Comparison of ENCODE assay signal across 15 cellular contexts in the genomic region with DNA sequence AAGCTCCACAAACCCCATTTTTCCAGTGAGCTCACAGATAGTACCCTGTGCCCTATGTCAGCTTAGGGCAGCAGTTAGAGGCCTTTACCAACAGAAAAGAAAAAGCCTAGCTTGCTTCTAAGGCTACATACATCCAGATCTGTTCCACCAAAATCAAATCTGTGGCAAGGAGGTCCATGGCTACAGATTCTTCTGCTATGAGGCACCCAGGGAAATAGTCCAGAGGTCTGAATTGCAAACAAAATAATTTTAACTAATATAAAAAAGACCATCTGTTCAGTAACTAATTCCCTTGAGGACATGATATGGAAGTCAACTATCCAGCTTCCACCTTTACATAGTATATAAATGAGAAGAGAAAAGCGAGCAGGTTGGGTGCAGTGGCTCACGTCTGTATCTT.
A peak's percentile ranks its signal among the peaks of the same experiment; 100 is the strongest.
DNase-seq lines count a peak whose midpoint lies in the region; ATAC-seq, FAIRE-seq and TF ChIP-seq lines count a peak whose summit lies in the region.
"Had no signal": no experiment of that assay in that cellular context is flagged by ENCODE, and none has a peak within 500 bp of the region (broad histone marks: within the 10 kb centered on the region; RNA-seq: fewer than 3 reads in every experiment).

No MANE protein-coding gene starts in this region.

- H2AK5ac ChIP-seq in mesendoderm (ENCODE audit: low read length) = no peak overlapping the region

- H3K4me3 ChIP-seq in heart left ventricle (no peak overlapping the region), astrocyte (ENCODE audit: insufficient read depth, low read depth, low read length) (no peak overlapping the region), mesendoderm (ENCODE audit: low read length) (no peak overlapping the region), vagina (no peak overlapping the region), GM23338 (no peak overlapping the region), prostate gland (no peak overlapping the region)

- H3K4me1 ChIP-seq in heart left ventricle (peaks cover 0 to 65% (median 31%) of the 10 kb centered on the region in 12 donors), astrocyte (ENCODE audit: insufficient read depth, low read length) (peaks cover 44% of the 10 kb centered on the region), mesendoderm (ENCODE audit: control insufficient read depth, low read depth, low read length) (peaks cover 23% of the 10 kb centered on the region), vagina (peaks cover 53% of the 10 kb centered on the region), GM23338 (ENCODE audit: insufficient read depth) (peaks cover 51% of the 10 kb centered on the region), prostate gland (replicated peaks) (peaks cover 3% of the 10 kb centered on the region)

- H3K4me1 Mint-ChIP-seq in astrocyte (ENCODE audit: low read depth, unreplicated experiment) = peaks cover 75% of the 10 kb centered on the region
- H3K4me1 Mint-ChIP-seq in GM23338 = peaks cover 56% of the 10 kb centered on the region

- WGBS in heart left ventricle, 4 donors = 80 to 97% (median 93%) methylated on average over 2 of the region's 2 CpGs
- WGBS in mesendoderm (ENCODE audit: extremely low coverage, insufficient coverage, low lambda C conversion rate) = no CpG with 5 or more reads among the region's 2 CpGs
- 91% methylated on average over 2 of the region's 2 CpGs for WGBS in prostate gland

- no peak for ATAC-seq in heart left ventricle
- no peak for ATAC-seq in Right ventricle myocardium superior (ENCODE audit: poor library complexity)
- ATAC-seq in GM18909 (IDR thresholded peaks at IDR 0.05; ENCODE audit: poor library complexity, unreplicated experiment) = no peak
- ATAC-seq in GM23338 = no peak
- ATAC-seq: activated T-cell treated with anti-CD3 and anti-CD28 coated beads, Interleukin-2, amount 50 U/mL, for 4 hours had no signal

- peak overlapping the region; percentile 32 for H3K18ac ChIP-seq in mesendoderm (ENCODE audit: low read length)

- H3K4me2 ChIP-seq in astrocyte (ENCODE audit: low read length) (no peak overlapping the region), mesendoderm (ENCODE audit: low read length) (no peak overlapping the region), GM23338 (no peak overlapping the region)

- H3K4ac ChIP-seq in mesendoderm (ENCODE audit: low read depth, low read length) = no peak overlapping the region

- no peaks in the 10 kb centered on the region for H3F3A ChIP-seq in GM23338 (replicated peaks; ENCODE audit: low read depth)

- no peaks in the 10 kb centered on the region for H3K79me1 ChIP-seq in mesendoderm (ENCODE audit: low read length)

- no peaks in the 10 kb centered on the region for H3K27me3 ChIP-seq in heart left ventricle
- H3K27me3 ChIP-seq in astrocyte (ENCODE audit: insufficient read depth, low read length) = no peaks in the 10 kb centered on the region
- no peaks in the 10 kb centered on the region for H3K27me3 ChIP-seq in mesendoderm (ENCODE audit: insufficient read depth, low read length, poor library complexity)
- no peaks in the 10 kb centered on the region for H3K27me3 ChIP-seq in vagina
- no peaks in the 10 kb centered on the region for H3K27me3 ChIP-seq in GM23338 (ENCODE audit: insufficient read depth)
- H3K27me3 ChIP-seq in prostate gland (replicated peaks; ENCODE audit: insufficient read depth) = no peaks in the 10 kb centered on the region

- H3K56ac ChIP-seq in mesendoderm (ENCODE audit: low read length) = no peak overlapping the region

- H3K9me3 Mint-ChIP-seq in astrocyte (ENCODE audit: unreplicated experiment) (no peaks in the 10 kb centered on the region), GM23338 (no peaks in the 10 kb centered on the region)
- H3K9me3 Mint-ChIP-seq: activated T-cell treated with anti-CD3 and anti-CD28 coated beads, Interleukin-2, amount 50 U/mL, for 4 hours had no signal

- TF ChIP-seq CTCF in heart left ventricle (IDR thresholded peaks at IDR 0.05) (no peak), astrocyte (IDR thresholded peaks at IDR 0.05; ENCODE audit: insufficient read depth, low read depth, low read length) (no peak), vagina (IDR thresholded peaks at IDR 0.05) (no peak), GM23338 (conservative IDR thresholded peaks at IDR 0.05; ENCODE audit: low read depth in 2 of 2) (no peak), prostate gland (IDR thresholded peaks at IDR 0.05) (no peak)

- H3K9me2 ChIP-seq in GM23338 (ENCODE audit: insufficient read depth) = no peaks in the 10 kb centered on the region

- no peak for FAIRE-seq in astrocyte (lab: Jason Lieb, UNC)
- FAIRE-seq: G401.6 had no signal

- H4K8ac ChIP-seq in mesendoderm (ENCODE audit: low read depth, low read length) = no peak overlapping the region

- H4K5ac ChIP-seq in mesendoderm (ENCODE audit: low read length) = no peak overlapping the region

- intact Hi-C loops in heart left ventricle (cut with DNase I) = no loop called here
- intact Hi-C loops in Right ventricle myocardium superior (cut with DNase I) = no loop called here
- intact Hi-C loops in vagina (cut with DNase I) = no loop called here
- intact Hi-C loops in prostate gland (cut with DNase I) = loop anchor here (2.0 kb wide), 1 partner anchor 14 kb away; no protein-coding TSS in a partner anchor

- H3K9me3 ChIP-seq in heart left ventricle (no peaks in the 10 kb centered on the region), astrocyte (ENCODE audit: insufficient read depth, low read depth, low read length) (no peaks in the 10 kb centered on the region), vagina (no peaks in the 10 kb centered on the region), prostate gland (no peaks in the 10 kb centered on the region)

- H2AFZ ChIP-seq in astrocyte (ENCODE audit: low read depth, low read length) = no peak overlapping the region
- no peak overlapping the region for H2AFZ ChIP-seq in GM23338

- no peaks in the 10 kb centered on the region for H3K79me2 ChIP-seq in astrocyte (ENCODE audit: insufficient read depth, low read length)
- no peaks in the 10 kb centered on the region for H3K79me2 ChIP-seq in mesendoderm (ENCODE audit: control insufficient read depth, insufficient read depth, low read length)
- 0 out of 2 replicates have a peak, but pooled peaks cover 6% of the 10 kb centered on the region for H3K79me2 ChIP-seq in GM23338 (replicated peaks; ENCODE audit: insufficient read depth)

- no peak overlapping the region for H3K23ac ChIP-seq in mesendoderm (ENCODE audit: low read length)

- H3K36me3 Mint-ChIP-seq in astrocyte (ENCODE audit: low read depth, unreplicated experiment) (no peaks in the 10 kb centered on the region), GM23338 (ENCODE audit: low read depth) (no peaks in the 10 kb centered on the region)

- TF ChIP-seq POLR2A in heart left ventricle (IDR thresholded peaks at IDR 0.05) = no peak
- TF ChIP-seq POLR2A in vagina (IDR thresholded peaks at IDR 0.05) = no peak
- TF ChIP-seq POLR2A in prostate gland (IDR thresholded peaks at IDR 0.05) = no peak

- no peak for DNase-seq in heart left ventricle
- no peak for DNase-seq in Right ventricle myocardium superior
- DNase-seq in astrocyte (ENCODE audit: low read depth) = no peak
- no peak for DNase-seq in mesendoderm
- no peak for DNase-seq in vagina (ENCODE audit: extremely low spot score in 2 of 2)
- no peak for DNase-seq in GM23338 (ENCODE audit: low spot score)
- DNase-seq in prostate gland (ENCODE audit: low spot score) = no peak
- DNase-seq: activated CD4-positive, alpha-beta T cell treated with anti-CD3 and anti-CD28 coated beads for 48 hours; activated T-cell treated with anti-CD3 and anti-CD28 coated beads, Interleukin-2, amount 50 U/mL, for 4 hours; cortex of kidney; Kasumi-1; stimulated activated CD4-positive, alpha-beta T cell treated with anti-CD3 and anti-CD28 coated beads, Interleukin-4, amount 100 ng/mL, for 1 hour had no signal

- H3K9ac ChIP-seq in astrocyte (ENCODE audit: low read length) (no peak overlapping the region), mesendoderm (ENCODE audit: low read length) (no peak overlapping the region)
- H3K9ac ChIP-seq: parathyroid adenoma had no signal

- peak overlapping the region; percentile 86 for H3K27ac Mint-ChIP-seq in astrocyte (ENCODE audit: unreplicated experiment)
- H3K27ac Mint-ChIP-seq in GM23338 = no peak overlapping the region

- H2BK15ac ChIP-seq in mesendoderm (replicated peaks; ENCODE audit: low read depth) = no peak overlapping the region

- H3K27me3 Mint-ChIP-seq in astrocyte (ENCODE audit: low read depth, unreplicated experiment) = no peaks in the 10 kb centered on the region
- H3K27me3 Mint-ChIP-seq in GM23338 (ENCODE audit: insufficient read depth, low read depth, poor library complexity) = no peaks in the 10 kb centered on the region

- no peaks in the 10 kb centered on the region for H4K20me1 ChIP-seq in astrocyte (ENCODE audit: insufficient read depth, low read length)
- H4K20me1 ChIP-seq in GM23338 (replicated peaks; ENCODE audit: insufficient read depth) = no peaks in the 10 kb centered on the region

- H2BK5ac ChIP-seq in mesendoderm (ENCODE audit: low read length) = no peak overlapping the region

- H3K4me3 Mint-ChIP-seq in astrocyte (ENCODE audit: unreplicated experiment) (no peak overlapping the region), GM23338 (no peak overlapping the region)
- H3K4me3 Mint-ChIP-seq: activated T-cell treated with anti-CD3 and anti-CD28 coated beads, Interleukin-2, amount 50 U/mL, for 4 hours had no signal

- no peak overlapping the region for H2BK120ac ChIP-seq in mesendoderm (ENCODE audit: low read depth, low read length)

- H3K36me3 ChIP-seq in heart left ventricle (no peaks in the 10 kb centered on the region), astrocyte (ENCODE audit: insufficient read depth, low read length) (no peaks in the 10 kb centered on the region), mesendoderm (ENCODE audit: control insufficient read depth, insufficient read depth, low read length) (no peaks in the 10 kb centered on the region), vagina (no peaks in the 10 kb centered on the region), GM23338 (ENCODE audit: insufficient read depth) (no peaks in the 10 kb centered on the region), prostate gland (no peaks in the 10 kb centered on the region)

- peak overlapping the region in 10 of 12 donors; percentile 26 to 86 (median 78) for H3K27ac ChIP-seq in heart left ventricle
- H3K27ac ChIP-seq in astrocyte (ENCODE audit: low read depth, low read length) = peak overlapping the region; percentile 46
- no peak overlapping the region for H3K27ac ChIP-seq in mesendoderm (ENCODE audit: low read depth, low read length)
- H3K27ac ChIP-seq in vagina = peak overlapping the region; percentile 69
- H3K27ac ChIP-seq in GM23338 (ENCODE audit: low read depth) = no peak overlapping the region
- H3K27ac ChIP-seq in prostate gland = no peak overlapping the region

TF ChIP-seq in GM23338, 12 proteins besides CTCF, POLR2A, EP300 and RAD21 (continues in another document):
- no peak for TF ChIP-seq ZNF331 (CRISPR knock-in tag; IDR thresholded peaks at IDR 0.05; ENCODE audit: low read depth)

Comparison
In these comparisons a context has a peak if more than half of its experiments do, and no peak if none do; other contexts are left out.
1. H3K27ac ChIP-seq: peak in heart left ventricle (10 of 12), astrocyte (single experiment) and vagina (single experiment); none in mesendoderm (single experiment), GM23338 (single experiment) and prostate gland (0 of 2).